4 cellular contexts compared by ENCODE assay signal in genomic region chr16:2282262-2282661, GRCh38. TPM values are rescaled to one million over a fixed set of nuclear protein-coding genes. Genes with fewer than 3 reads are reported as not detected.
"Had no signal": no experiment of that assay in that cellular context is flagged by ENCODE, and none has a peak within 500 bp of the region (broad histone marks: within the 10 kb centered on the region; RNA-seq: fewer than 3 reads in every experiment).

No MANE protein-coding gene starts in this region.

- DNase-seq: H9, HCEC 1CT, IMR-90 had no signal

- H3K4me1 Mint-ChIP-seq: GM23338 had no signal

- H3K4me2 ChIP-seq: GM23338 had no signal

- H3K4me3 Mint-ChIP-seq: GM23338, H9 had no signal

- ATAC-seq: GM23338 had no signal

- H3K9me3 Mint-ChIP-seq: GM23338, H9 had no signal

- H2AFZ ChIP-seq: GM23338 had no signal

- H3K4me3 ChIP-seq: GM23338 had no signal

- H3K27ac Mint-ChIP-seq: GM23338, H9 had no signal

RNA-seq across cellular contexts. Expression of gene DNASE1L2, which starts 46.0 kb away (rescaled TPM):
- total RNA-seq: GM23338 had no signal
